ENCODE assay signal across 1 cellular context in genomic region chr22:20630873-20631617, GRCh38.
TF ChIP-seq lines count a peak whose summit lies in the region.

No MANE protein-coding gene starts in this region.

TF ChIP-seq in K562, 482 proteins besides CTCF, POLR2A, EP300 and RAD21 (continued from another document and continues in another):
- TF ChIP-seq ZNF518B (CRISPR knock-in tag; IDR thresholded peaks at IDR 0.05): no peak
- no peak for TF ChIP-seq ZNF175 (CRISPR knock-in tag; IDR thresholded peaks at IDR 0.05; ENCODE audit: low read depth)
- TF ChIP-seq ZNF165 (CRISPR knock-in tag; IDR thresholded peaks at IDR 0.05; ENCODE audit: borderline replicate concordance): 0 out of 2 replicates have a peak, but pooled peaks have one; percentile 63
- 0 out of 2 replicates have a peak, but pooled peaks have one; percentile 32 for TF ChIP-seq ZNF277 (CRISPR knock-in tag; IDR thresholded peaks at IDR 0.05; ENCODE audit: borderline replicate concordance)
- peak; percentile 24; the same call in 1 of the 2 replicates for TF ChIP-seq TFAP4 (CRISPR knock-in tag; IDR thresholded peaks at IDR 0.05; ENCODE audit: borderline replicate concordance)
- no peak for TF ChIP-seq SMARCE1 (IDR thresholded peaks at IDR 0.05)
- no peak for TF ChIP-seq ZBTB49 (CRISPR knock-in tag; IDR thresholded peaks at IDR 0.05; ENCODE audit: borderline replicate concordance)
- no peak for TF ChIP-seq SRSF7 (optimal IDR thresholded peaks at IDR 0.05; ENCODE audit: low read depth, low read length)
- TF ChIP-seq BDP1 (IDR thresholded peaks at IDR 0.05; ENCODE audit: insufficient read depth, insufficient read length): no peak
- TF ChIP-seq ZNF395 (CRISPR knock-in tag; IDR thresholded peaks at IDR 0.05): no peak
- TF ChIP-seq JUNB (CRISPR knock-in tag; conservative IDR thresholded peaks at IDR 0.05): 0 out of 2 replicates have a peak, but pooled peaks have one; percentile 20
- no peak for TF ChIP-seq PPARD (CRISPR knock-in tag; IDR thresholded peaks at IDR 0.05)
- 0 out of 2 replicates have a peak, but pooled peaks have one; percentile 50 for TF ChIP-seq ARID3B (CRISPR knock-in tag; IDR thresholded peaks at IDR 0.05; ENCODE audit: borderline replicate concordance)
- TF ChIP-seq RBM39 (optimal IDR thresholded peaks at IDR 0.05; ENCODE audit: low read depth, low read length): no peak
- no peak for TF ChIP-seq ZBTB11 (CRISPR knock-in tag; IDR thresholded peaks at IDR 0.05)
- TF ChIP-seq STAG1 (CRISPR knock-in tag; IDR thresholded peaks at IDR 0.05; ENCODE audit: borderline replicate concordance): peak; percentile 11; the same call in 1 of the 2 replicates
- TF ChIP-seq ZNF511 (CRISPR knock-in tag; IDR thresholded peaks at IDR 0.05): 0 out of 2 replicates have a peak, but pooled peaks have one; percentile 55
- no peak for TF ChIP-seq ADNP (tag; IDR thresholded peaks at IDR 0.05)
- 0 out of 2 replicates have a peak, but pooled peaks have one; percentile 19 for TF ChIP-seq HDAC6 (IDR thresholded peaks at IDR 0.05; ENCODE audit: low read depth, low read length)
- no peak for TF ChIP-seq TEAD1 (CRISPR knock-in tag; IDR thresholded peaks at IDR 0.05)
- no peak for TF ChIP-seq BHLHE40 (IDR thresholded peaks at IDR 0.05; ENCODE audit: low read length)
- 0 out of 4 replicates have a peak, but pooled peaks of 1 of the 2 experiments have one; percentile 4 for TF ChIP-seq SIX5 (IDR thresholded peaks at IDR 0.05; ENCODE audit: borderline replicate concordance in 1 of 2, insufficient read depth in 1 of 2, low read depth in 1 of 2, low read length in 2 of 2)
- TF ChIP-seq RERE (CRISPR knock-in tag; IDR thresholded peaks at IDR 0.05; ENCODE audit: borderline replicate concordance): 0 out of 2 replicates have a peak, but pooled peaks have one; percentile 50
- 0 out of 2 replicates have a peak, but pooled peaks have one; percentile 42 for TF ChIP-seq ZNF583 (CRISPR knock-in tag; IDR thresholded peaks at IDR 0.05)
- TF ChIP-seq POLR3A (IDR thresholded peaks at IDR 0.05; ENCODE audit: borderline replicate concordance, extremely low read depth, insufficient read depth, insufficient read length): no peak
- TF ChIP-seq ESRRA (IDR thresholded peaks at IDR 0.05; ENCODE audit: borderline replicate concordance, low read depth): no peak
- TF ChIP-seq NELFE (IDR thresholded peaks at IDR 0.05; ENCODE audit: insufficient read depth, insufficient read length): no peak
- no peak for TF ChIP-seq NUFIP1 (IDR thresholded peaks at IDR 0.05; ENCODE audit: partially characterized antibody)
- TF ChIP-seq NCOA2 (IDR thresholded peaks at IDR 0.05; ENCODE audit: partially characterized antibody in 2 of 2): no peak
